9 cellular contexts compared by ENCODE assay signal in genomic region chr1:183806086-183806485, GRCh38. TPM values are rescaled to one million over a fixed set of nuclear protein-coding genes. Genes with fewer than 3 reads are reported as not detected.
DNase-seq lines count a peak whose midpoint lies in the region; ATAC-seq and TF ChIP-seq lines count a peak whose summit lies in the region.
"Had no signal": no experiment of that assay in that cellular context is flagged by ENCODE, and none has a peak within 500 bp of the region (broad histone marks: within the 10 kb centered on the region; RNA-seq: fewer than 3 reads in every experiment).

No MANE protein-coding gene starts in this region.

- peaks cover 14 to 29% (median 23%) of the 10 kb centered on the region in 11 experiments for H3K9me3 ChIP-seq in BLaER1 treated with 17β-estradiol and CSF1 and Interleukin-3, amounts not matched to agents 10 nM and 100 nM (replicated peaks in 1 of 11)
- H3K9me3 ChIP-seq in OCI-LY3 (ENCODE audit: insufficient read depth, low read length) (peaks cover 11% of the 10 kb centered on the region; the same call in 1 of the 2 replicates), fibroblast of lung (ENCODE audit: control insufficient read depth, insufficient read depth, low read depth, low read length) (peaks cover 3% of the 10 kb centered on the region), parathyroid adenoma (ENCODE audit: control insufficient read depth, low read length) (no peaks in the 10 kb centered on the region)
- H3K9me3 ChIP-seq in CD4-positive, alpha-beta T cell (ENCODE audit: control insufficient read depth, low read length): peaks cover 12% of the 10 kb centered on the region

- H3K27ac Mint-ChIP-seq in CD4-positive, alpha-beta T cell: no peak overlapping the region

- H3K4me3 ChIP-seq in BLaER1 treated with 17β-estradiol and CSF1 and Interleukin-3, amounts not matched to agents 10 nM and 100 nM: peak overlapping the region; percentile 64 to 80 (median 76)
- H3K4me3 ChIP-seq in OCI-LY3 (ENCODE audit: low read length) (no peak overlapping the region), fibroblast of lung (replicated peaks in 1 of 4; ENCODE audit: control extremely low read depth in 1 of 4, insufficient read depth in 1 of 4, low read depth in 3 of 4, low read length in 4 of 4) (peak overlapping the region; percentile 69 to 89 (median 78)), parathyroid adenoma (ENCODE audit: low read depth, low read length) (peak overlapping the region; percentile 29)

- no peaks in the 10 kb centered on the region for H3K27me3 ChIP-seq in BLaER1 treated with 17β-estradiol and CSF1 and Interleukin-3, amounts not matched to agents 10 nM and 100 nM
- peaks cover 4% of the 10 kb centered on the region; the same call in 1 of the 2 replicates for H3K27me3 ChIP-seq in OCI-LY3 (ENCODE audit: low read depth, low read length)
- no peaks in the 10 kb centered on the region for H3K27me3 ChIP-seq in fibroblast of lung (ENCODE audit: control insufficient read depth, insufficient read depth, low read length)
- no peaks in the 10 kb centered on the region for H3K27me3 ChIP-seq in parathyroid adenoma (ENCODE audit: control insufficient read depth, insufficient read depth, low read length)
- H3K27me3 ChIP-seq in CD4-positive, alpha-beta T cell (ENCODE audit: control insufficient read depth, insufficient read depth, low read length): peaks cover 3% of the 10 kb centered on the region

- CTCF ChIA-PET in CD4-positive, alpha-beta T cell (lab: Charles Lee): no interaction called here

- TF ChIP-seq CTCF in OCI-LY3 (IDR thresholded peaks at IDR 0.05; ENCODE audit: low read depth, low read length): no peak
- no peak for TF ChIP-seq CTCF in fibroblast of lung (conservative IDR thresholded peaks at IDR 0.05 in 1 of 2, IDR thresholded peaks at IDR 0.05 in 1 of 2; ENCODE audit: low read depth in 1 of 2, low read length in 2 of 2)
- TF ChIP-seq CTCF in parathyroid adenoma (IDR thresholded peaks at IDR 0.05): no peak
- TF ChIP-seq CTCF in CD4-positive, alpha-beta T cell (IDR thresholded peaks at IDR 0.05): no peak

- peaks cover 31 to 59% (median 53%) of the 10 kb centered on the region in 10 experiments for H3K4me1 ChIP-seq in BLaER1 treated with 17β-estradiol and CSF1 and Interleukin-3, amounts not matched to agents 10 nM and 100 nM
- H3K4me1 ChIP-seq in OCI-LY3 (ENCODE audit: low read length): peaks cover 16% of the 10 kb centered on the region
- H3K4me1 ChIP-seq in fibroblast of lung (ENCODE audit: control insufficient read depth, extremely low read depth, insufficient read depth, low read length): peaks cover 25% of the 10 kb centered on the region
- peaks cover 3% of the 10 kb centered on the region for H3K4me1 ChIP-seq in parathyroid adenoma

- peak overlapping the region; percentile 83 to 98 (median 93) for H3K4me2 ChIP-seq in BLaER1 treated with 17β-estradiol and CSF1 and Interleukin-3, amounts not matched to agents 10 nM and 100 nM
- H3K4me2 ChIP-seq in OCI-LY3 (ENCODE audit: low read length) (peak overlapping the region; percentile 25; the same call in 1 of the 2 replicates), fibroblast of lung (ENCODE audit: extremely low read depth, insufficient read depth, low read length) (peak overlapping the region; percentile 48), parathyroid adenoma (ENCODE audit: low read length) (no peak overlapping the region)

- peaks cover 6% of the 10 kb centered on the region for H3K9me3 Mint-ChIP-seq in CD4-positive, alpha-beta T cell

- POLR2A ChIA-PET in CD4-positive, alpha-beta T cell (lab: Charles Lee): no interaction called here

- H4K20me1 ChIP-seq in BLaER1 treated with 17β-estradiol and CSF1 and Interleukin-3, amounts not matched to agents 10 nM and 100 nM: peaks cover 0 to 45% (median 17%) of the 10 kb centered on the region in 11 experiments; a peak in 12 of 22 replicates
- H4K20me1 ChIP-seq in OCI-LY3 (ENCODE audit: insufficient read depth, low read length) (no peaks in the 10 kb centered on the region), fibroblast of lung (ENCODE audit: control insufficient read depth, extremely low read depth, insufficient read depth, low read length) (no peaks in the 10 kb centered on the region)

- H3K79me2 ChIP-seq in OCI-LY3 (ENCODE audit: low read length) (no peaks in the 10 kb centered on the region), fibroblast of lung (ENCODE audit: control insufficient read depth, insufficient read depth, low read length) (peaks cover 36% of the 10 kb centered on the region), parathyroid adenoma (no peaks in the 10 kb centered on the region)

- no peak for ATAC-seq in CD4-positive, alpha-beta T cell (ENCODE audit: poor library complexity)
- no peak for ATAC-seq in GM18505 (IDR thresholded peaks at IDR 0.05; ENCODE audit: unreplicated experiment)

- H3K27ac ChIP-seq in BLaER1 treated with 17β-estradiol and CSF1 and Interleukin-3, amounts not matched to agents 10 nM and 100 nM: peak overlapping the region; percentile 77 to 92 (median 87)
- no peak overlapping the region for H3K27ac ChIP-seq in OCI-LY3 (ENCODE audit: low read length)
- H3K27ac ChIP-seq in fibroblast of lung (ENCODE audit: insufficient read depth, low read length): peak overlapping the region; percentile 57
- H3K27ac ChIP-seq in parathyroid adenoma: no peak overlapping the region
- H3K27ac ChIP-seq in CD4-positive, alpha-beta T cell (ENCODE audit: low read depth, low read length): no peak overlapping the region

- peak; percentile 64 to 82 for DNase-seq in fibroblast of lung (ENCODE audit: low read depth in 2 of 2)
- no peak for DNase-seq in NCI-H2171 (lab: John Stamatoyannopoulos, UW)
- no peak for DNase-seq in CD4-positive, alpha-beta T cell
- DNase-seq in NCI-H524 (lab: John Stamatoyannopoulos, UW): no peak
- DNase-seq: NCI-H1048 had no signal

- H3K36me3 ChIP-seq in BLaER1 treated with 17β-estradiol and CSF1 and Interleukin-3, amounts not matched to agents 10 nM and 100 nM: peaks cover 25 to 60% (median 34%) of the 10 kb centered on the region in 11 experiments
- H3K36me3 ChIP-seq in OCI-LY3 (replicated peaks; ENCODE audit: low read depth, low read length) (no peaks in the 10 kb centered on the region), fibroblast of lung (ENCODE audit: control insufficient read depth, insufficient read depth, low read length) (no peaks in the 10 kb centered on the region), parathyroid adenoma (ENCODE audit: control insufficient read depth, insufficient read depth, low read length) (no peaks in the 10 kb centered on the region)

- H2AFZ ChIP-seq in OCI-LY3 (ENCODE audit: low read depth, low read length) (no peak overlapping the region), fibroblast of lung (ENCODE audit: low read length) (no peak overlapping the region), parathyroid adenoma (no peak overlapping the region)

- peaks cover 17% of the 10 kb centered on the region for H3K4me1 Mint-ChIP-seq in CD4-positive, alpha-beta T cell (ENCODE audit: low read depth)

- peaks cover 37% of the 10 kb centered on the region for H3K27me3 Mint-ChIP-seq in CD4-positive, alpha-beta T cell

- H3K36me3 Mint-ChIP-seq in CD4-positive, alpha-beta T cell (ENCODE audit: low read depth): peaks cover 19% of the 10 kb centered on the region

- TF ChIP-seq POLR2A in GM18505 (IDR thresholded peaks at IDR 0.05; ENCODE audit: borderline replicate concordance, extremely low read depth, insufficient read depth, insufficient read length): no peak

- H3K4me3 Mint-ChIP-seq in CD4-positive, alpha-beta T cell: no peak overlapping the region

- intact Hi-C loops in CD4-positive, alpha-beta T cell (cut with DNase I, micrococcal nuclease): no loop called here

- peak overlapping the region; percentile 81 to 96 (median 87) for H3K9ac ChIP-seq in BLaER1 treated with 17β-estradiol and CSF1 and Interleukin-3, amounts not matched to agents 10 nM and 100 nM
- H3K9ac ChIP-seq in OCI-LY3 (ENCODE audit: low read length) (no peak overlapping the region), fibroblast of lung (ENCODE audit: insufficient read depth, low read length) (no peak overlapping the region), parathyroid adenoma (no peak overlapping the region)

RNA-seq across cellular contexts. Expression of gene RGL1, which starts 1.2 kb away (rescaled TPM):
- 16.2 and 17.2 TPM in 2 replicates for total RNA-seq in fibroblast of lung
- 21.4 and 21.9 TPM in 2 replicates for polyA plus RNA-seq in fibroblast of lung
- polyA plus RNA-seq in fibroblast of lung (2012): 13.4 and 13.7 TPM in 2 replicates
- 8.5 and 12.2 TPM in 2 replicates for polyA minus RNA-seq in fibroblast of lung (ENCODE audit: low replicate concordance)
- total RNA-seq in CD4-positive, alpha-beta T cell: 1 to 10 TPM; 1.2 to 1.8 TPM

Comparison
In these comparisons a context has a peak if more than half of its experiments do, and no peak if none do; other contexts are left out.
1. H3K27ac ChIP-seq: peak in BLaER1 treated with 17β-estradiol and CSF1 and Interleukin-3, amounts not matched to agents 10 nM and 100 nM (11 of 11) and fibroblast of lung (single experiment); none in OCI-LY3 (single experiment), parathyroid adenoma (single experiment) and CD4-positive, alpha-beta T cell (single experiment).
2. H3K9ac ChIP-seq: peak in BLaER1 treated with 17β-estradiol and CSF1 and Interleukin-3, amounts not matched to agents 10 nM and 100 nM (11 of 11); none in OCI-LY3 (single experiment), fibroblast of lung (single experiment) and parathyroid adenoma (single experiment).
3. DNase-seq: peak in fibroblast of lung (2 of 2); none in NCI-H2171 (single experiment), CD4-positive, alpha-beta T cell (0 of 10) and NCI-H524 (0 of 2).